ENCODE assay signal across 21 cellular contexts in genomic region chr9:97545507-97545906, GRCh38. TPM values are rescaled to one million over a fixed set of nuclear protein-coding genes. Genes with fewer than 3 reads are reported as not detected.
DNase-seq lines count a peak whose midpoint lies in the region; ATAC-seq, FAIRE-seq and TF ChIP-seq lines count a peak whose summit lies in the region.
"Had no signal": no experiment of that assay in that cellular context is flagged by ENCODE, and none has a peak within 500 bp of the region (broad histone marks: within the 10 kb centered on the region; RNA-seq: fewer than 3 reads in every experiment).

No MANE protein-coding gene starts in this region.

- no peaks in the 10 kb centered on the region for H3K9me3 Mint-ChIP-seq in activated CD4-positive, alpha-beta T cell treated with anti-CD3 and anti-CD28 coated beads, Interleukin-2, amount 10 ng/mL, durations not matched to agents 24 days and 14 days
- H3K9me3 Mint-ChIP-seq: CD8-positive, alpha-beta T cell had no signal

- no peak for TF ChIP-seq POLR2A in H1 (IDR thresholded peaks at IDR 0.05; ENCODE audit: control extremely low read depth in 1 of 2, low read depth in 2 of 2, low read length in 2 of 2)
- TF ChIP-seq POLR2A in gastrocnemius medialis (IDR thresholded peaks at IDR 0.05): no peak

- H3K23me2 ChIP-seq in H1 (ENCODE audit: low read depth, low read length): no peaks in the 10 kb centered on the region

- H2AK5ac ChIP-seq in H1 (ENCODE audit: low read depth, low read length) (no peak overlapping the region), neuronal stem cell (ENCODE audit: low read depth, low read length) (no peak overlapping the region)

- H3K23ac ChIP-seq in H1 (ENCODE audit: insufficient read length) (no peak overlapping the region), neuronal stem cell (ENCODE audit: low read depth, low read length, poor library complexity) (no peak overlapping the region)

- DNase-seq in H1 (ENCODE audit: low read depth in 1 of 2, low spot score in 2 of 2) (no peak), left ventricle myocardium superior (peak; percentile 52), gastrocnemius medialis (peak in 1 of 2 donors; percentile 36), neuronal stem cell (ENCODE audit: low spot score) (no peak)
- no peak for DNase-seq in activated CD4-positive, alpha-beta T cell treated with anti-CD3 and anti-CD28 coated beads, Interleukin-2, amount 10 ng/mL, durations not matched to agents 24 days and 14 days
- DNase-seq: Calu3; CD8-positive, alpha-beta T cell; DMS79; IMR-90; NCI-H1417; NCI-H187; NCI-H2107; NCI-H510A treated with DMSO at 0.1 percent for 48 hours; NCI-H774; PC-3; RPMI8226 had no signal

- TF ChIP-seq EP300 in H1 (IDR thresholded peaks at IDR 0.05; ENCODE audit: borderline replicate concordance in 1 of 2, low read depth in 2 of 2, low read length in 2 of 2): no peak

- H2BK12ac ChIP-seq in H1 (ENCODE audit: low read depth, low read length) (no peak overlapping the region), neuronal stem cell (ENCODE audit: low read length) (no peak overlapping the region)

- H3K27me3 ChIP-seq in OCI-LY3 (ENCODE audit: low read depth, low read length) (peaks cover 4% of the 10 kb centered on the region; the same call in 1 of the 2 replicates), H1 (replicated peaks in 1 of 4; ENCODE audit: control insufficient read depth in 3 of 4, extremely low read depth in 1 of 4, insufficient read depth in 3 of 4, low read length in 3 of 4) (no peaks in the 10 kb centered on the region), gastrocnemius medialis (no peaks in the 10 kb centered on the region), neuronal stem cell (ENCODE audit: control insufficient read depth in 3 of 3, insufficient read depth in 3 of 3, low read depth in 1 of 3, low read length in 3 of 3) (no peaks in the 10 kb centered on the region)
- H3K27me3 ChIP-seq: BLaER1 treated with 17β-estradiol and CSF1 and Interleukin-3, amounts not matched to agents 10 nM and 100 nM had no signal

- CTCF ChIA-PET in H1 (lab: Charles Lee; ENCODE audit: partially characterized antibody): interaction anchor here (0.9 to 1.9 kb wide), 4 partner anchors 11 to 53 kb away, joined by 3 to 6 read pairs (median 4); no protein-coding TSS in a partner anchor

- no peaks in the 10 kb centered on the region for H3K36me3 Mint-ChIP-seq in activated CD4-positive, alpha-beta T cell treated with anti-CD3 and anti-CD28 coated beads, Interleukin-2, amount 10 ng/mL, durations not matched to agents 24 days and 14 days (ENCODE audit: low read depth)
- H3K36me3 Mint-ChIP-seq: CD8-positive, alpha-beta T cell had no signal

- H2BK20ac ChIP-seq in H1 (ENCODE audit: low read length): 0 out of 2 replicates have a peak overlapping the region, but pooled peaks have one; percentile 35

- H3K4ac ChIP-seq in H1 (replicated peaks; ENCODE audit: insufficient read length, low read depth, low read length): no peak overlapping the region
- no peak overlapping the region for H3K4ac ChIP-seq in neuronal stem cell (ENCODE audit: low read length)

- in situ Hi-C loops in gastrocnemius medialis (cut with MboI; ENCODE audit: low sequenced_read_pairs in 4 of 4): no loop called here

- H4K5ac ChIP-seq in H1 (ENCODE audit: insufficient read length, low read depth, low read length): no peak overlapping the region

- H3K27ac ChIP-seq in OCI-LY3 (ENCODE audit: low read length) (no peak overlapping the region), H1 (ENCODE audit: low read depth, low read length) (no peak overlapping the region), gastrocnemius medialis (peak overlapping the region; percentile 36 to 67 (median 62)), neuronal stem cell (replicated peaks; ENCODE audit: low read length) (no peak overlapping the region)
- H3K27ac ChIP-seq: BLaER1 treated with 17β-estradiol and CSF1 and Interleukin-3, amounts not matched to agents 10 nM and 100 nM; HL-60 had no signal

- H2BK5ac ChIP-seq in H1 (ENCODE audit: low read depth, low read length): no peak overlapping the region
- H2BK5ac ChIP-seq in neuronal stem cell (ENCODE audit: low read length): no peak overlapping the region

- WGBS in H1 (ENCODE audit: extremely low coverage in 1 of 2, insufficient coverage in 1 of 2, insufficient read length in 1 of 2, insufficient replicate concordance in 2 of 2, low coverage in 1 of 2, low lambda C conversion rate in 2 of 2, missing lambda C conversion rate in 1 of 2), 2 experiments: 87% methylated on average over 8 of the region's 8 CpGs; no CpG with 5 or more reads in 1 of the 2 experiments
- WGBS in neuronal stem cell (ENCODE audit: extremely low coverage in 2 of 2, insufficient read length in 2 of 2, insufficient replicate concordance in 1 of 2), 2 donors: no CpG with 5 or more reads among the region's 8 CpGs

- no peaks in the 10 kb centered on the region for H3K4me1 Mint-ChIP-seq in activated CD4-positive, alpha-beta T cell treated with anti-CD3 and anti-CD28 coated beads, Interleukin-2, amount 10 ng/mL, durations not matched to agents 24 days and 14 days

- no peaks in the 10 kb centered on the region for H3K79me2 ChIP-seq in OCI-LY3 (ENCODE audit: low read length)
- no peaks in the 10 kb centered on the region for H3K79me2 ChIP-seq in H1 (ENCODE audit: control insufficient read depth in 1 of 2, insufficient read depth in 2 of 2, low read length in 2 of 2)

- H2BK120ac ChIP-seq in H1 (replicated peaks; ENCODE audit: low read depth, low read length): no peak overlapping the region
- H2BK120ac ChIP-seq in neuronal stem cell (ENCODE audit: low read depth, low read length): no peak overlapping the region

- H3K4me3 Mint-ChIP-seq in activated CD4-positive, alpha-beta T cell treated with anti-CD3 and anti-CD28 coated beads, Interleukin-2, amount 10 ng/mL, durations not matched to agents 24 days and 14 days: no peak overlapping the region
- H3K4me3 Mint-ChIP-seq: CD8-positive, alpha-beta T cell had no signal

- H3K79me1 ChIP-seq in H1 (ENCODE audit: low read depth, low read length): no peaks in the 10 kb centered on the region
- no peaks in the 10 kb centered on the region for H3K79me1 ChIP-seq in neuronal stem cell (ENCODE audit: low read depth, low read length)

- H3K4me2 ChIP-seq in OCI-LY3 (ENCODE audit: low read length): no peak overlapping the region
- H3K4me2 ChIP-seq in H1 (ENCODE audit: insufficient read depth in 1 of 2, low read depth in 2 of 2, low read length in 2 of 2): no peak overlapping the region
- H3K4me2 ChIP-seq in neuronal stem cell (ENCODE audit: insufficient read depth, low read length, poor library complexity, severe bottlenecking): no peak overlapping the region
- H3K4me2 ChIP-seq: BLaER1 treated with 17β-estradiol and CSF1 and Interleukin-3, amounts not matched to agents 10 nM and 100 nM had no signal

- no peak overlapping the region for H3K14ac ChIP-seq in H1 (ENCODE audit: insufficient read length)
- H3K14ac ChIP-seq in neuronal stem cell (ENCODE audit: low read length): no peak overlapping the region

- H3K27me3 Mint-ChIP-seq in activated CD4-positive, alpha-beta T cell treated with anti-CD3 and anti-CD28 coated beads, Interleukin-2, amount 10 ng/mL, durations not matched to agents 24 days and 14 days: peaks cover 14% of the 10 kb centered on the region

- no peak overlapping the region for H3K4me3 ChIP-seq in OCI-LY3 (ENCODE audit: low read length)
- H3K4me3 ChIP-seq in H1 (ENCODE audit: extremely low read depth in 1 of 4, insufficient read depth in 2 of 4, low read depth in 3 of 4, low read length in 4 of 4): no peak overlapping the region
- no peak overlapping the region for H3K4me3 ChIP-seq in gastrocnemius medialis
- H3K4me3 ChIP-seq in neuronal stem cell (ENCODE audit: low read length in 2 of 2): no peak overlapping the region
- H3K4me3 ChIP-seq: BLaER1 treated with 17β-estradiol and CSF1 and Interleukin-3, amounts not matched to agents 10 nM and 100 nM had no signal

- no peaks in the 10 kb centered on the region for H4K20me1 ChIP-seq in OCI-LY3 (ENCODE audit: insufficient read depth, low read length)
- H4K20me1 ChIP-seq in H1 (replicated peaks in 1 of 2; ENCODE audit: control insufficient read depth in 1 of 2, insufficient read depth in 2 of 2, low read length in 2 of 2): no peaks in the 10 kb centered on the region
- H4K20me1 ChIP-seq: BLaER1 treated with 17β-estradiol and CSF1 and Interleukin-3, amounts not matched to agents 10 nM and 100 nM had no signal

- no peak for FAIRE-seq in H1 (lab: Jason Lieb, UNC)
- FAIRE-seq: H54 had no signal

- H3K4me1 ChIP-seq in OCI-LY3 (ENCODE audit: low read length) (no peaks in the 10 kb centered on the region), H1 (replicated peaks in 1 of 4; ENCODE audit: control insufficient read depth in 3 of 4, insufficient read depth in 4 of 4, low read length in 3 of 4) (peaks cover 0 to 8% (median 4%) of the 10 kb centered on the region in 4 experiments; a peak in 4 of 7 replicates), gastrocnemius medialis (peaks cover 19 to 24% of the 10 kb centered on the region in 2 donors), neuronal stem cell (ENCODE audit: control insufficient read depth in 2 of 2, insufficient read depth in 1 of 2, low read depth in 1 of 2, low read length in 2 of 2) (no peaks in the 10 kb centered on the region)
- H3K4me1 ChIP-seq: BLaER1 treated with 17β-estradiol and CSF1 and Interleukin-3, amounts not matched to agents 10 nM and 100 nM had no signal

- no peaks in the 10 kb centered on the region for H3K36me3 ChIP-seq in OCI-LY3 (replicated peaks; ENCODE audit: low read depth, low read length)
- H3K36me3 ChIP-seq in H1 (ENCODE audit: control insufficient read depth in 2 of 4, insufficient read depth in 4 of 4, low read length in 3 of 4): no peaks in the 10 kb centered on the region
- H3K36me3 ChIP-seq in gastrocnemius medialis: peaks cover 0 to 27% of the 10 kb centered on the region in 2 donors
- H3K36me3 ChIP-seq in neuronal stem cell (replicated peaks in 1 of 2; ENCODE audit: control insufficient read depth in 2 of 2, insufficient read depth in 2 of 2, low read length in 2 of 2): no peaks in the 10 kb centered on the region
- H3K36me3 ChIP-seq: BLaER1 treated with 17β-estradiol and CSF1 and Interleukin-3, amounts not matched to agents 10 nM and 100 nM had no signal

- POLR2A ChIA-PET in H1 (lab: Charles Lee; ENCODE audit: partially characterized antibody): no interaction called here

- H3K9ac ChIP-seq in OCI-LY3 (ENCODE audit: low read length) (no peak overlapping the region), H1 (replicated peaks in 1 of 4; ENCODE audit: extremely low read depth in 1 of 4, low read depth in 3 of 4, low read length in 3 of 4) (no peak overlapping the region), neuronal stem cell (ENCODE audit: low read depth, low read length, poor library complexity) (no peak overlapping the region)
- H3K9ac ChIP-seq: BLaER1 treated with 17β-estradiol and CSF1 and Interleukin-3, amounts not matched to agents 10 nM and 100 nM had no signal

- no peak for TF ChIP-seq RAD21 in H1 (IDR thresholded peaks at IDR 0.05 in 1 of 2, conservative IDR thresholded peaks at IDR 0.05 in 1 of 2; ENCODE audit: low read depth in 2 of 2, low read length in 2 of 2)

- ATAC-seq in left ventricle myocardium superior: peak; percentile 83
- peak; percentile 29 to 70 for ATAC-seq in gastrocnemius medialis
- no peak for ATAC-seq in HG03457 (IDR thresholded peaks at IDR 0.05; ENCODE audit: unreplicated experiment)
- ATAC-seq: CD8-positive, alpha-beta T cell; PC-3 had no signal

- no peak for TF ChIP-seq CTCF in OCI-LY3 (IDR thresholded peaks at IDR 0.05; ENCODE audit: low read depth, low read length)
- no peak for TF ChIP-seq CTCF in H1 (IDR thresholded peaks at IDR 0.05; ENCODE audit: control extremely low read depth in 1 of 3, insufficient read depth in 1 of 3, low read depth in 1 of 3, low read length in 3 of 3)
- no peak for TF ChIP-seq CTCF in gastrocnemius medialis (IDR thresholded peaks at IDR 0.05 in 4 of 5, conservative IDR thresholded peaks at IDR 0.05 in 1 of 5)

- intact Hi-C loops in left ventricle myocardium superior (cut with micrococcal nuclease): no loop called here
- intact Hi-C loops in gastrocnemius medialis (cut with DNase I; ENCODE audit: low total_unique reads): no loop called here
- intact Hi-C loops in activated CD4-positive, alpha-beta T cell treated with anti-CD3 and anti-CD28 coated beads, Interleukin-2, amount 10 ng/mL, durations not matched to agents 24 days and 14 days (cut with micrococcal nuclease): no loop called here

- no peak overlapping the region for H3K56ac ChIP-seq in H1 (replicated peaks; ENCODE audit: insufficient read length, low read depth, low read length)

- H4K8ac ChIP-seq in H1 (ENCODE audit: extremely low read depth, insufficient read depth, low read length) (no peak overlapping the region), neuronal stem cell (ENCODE audit: low read depth, low read length) (no peak overlapping the region)

- H3K9me3 ChIP-seq in OCI-LY3 (ENCODE audit: insufficient read depth, low read length) (no peaks in the 10 kb centered on the region), H1 (ENCODE audit: insufficient read depth in 2 of 2, low read depth in 1 of 2, low read length in 1 of 2) (no peaks in the 10 kb centered on the region), gastrocnemius medialis (no peaks in the 10 kb centered on the region), neuronal stem cell (replicated peaks in 1 of 2; ENCODE audit: control insufficient read depth in 2 of 2, insufficient read depth in 1 of 2, low read depth in 1 of 2, low read length in 2 of 2) (no peaks in the 10 kb centered on the region)
- H3K9me3 ChIP-seq: BLaER1 treated with 17β-estradiol and CSF1 and Interleukin-3, amounts not matched to agents 10 nM and 100 nM had no signal

- H2BK15ac ChIP-seq in H1 (ENCODE audit: low read length) (no peak overlapping the region), neuronal stem cell (ENCODE audit: low read length) (no peak overlapping the region)

- H3K27ac Mint-ChIP-seq in activated CD4-positive, alpha-beta T cell treated with anti-CD3 and anti-CD28 coated beads, Interleukin-2, amount 10 ng/mL, durations not matched to agents 24 days and 14 days: no peak overlapping the region
- H3K27ac Mint-ChIP-seq: CD8-positive, alpha-beta T cell had no signal

- 0 out of 2 replicates have a peak overlapping the region, but pooled peaks have one; percentile 3 for H2AFZ ChIP-seq in OCI-LY3 (ENCODE audit: low read depth, low read length)
- H2AFZ ChIP-seq in H1 (ENCODE audit: low read length): no peak overlapping the region
- H2AFZ ChIP-seq in neuronal stem cell (ENCODE audit: low read length): no peak overlapping the region

- H4K91ac ChIP-seq in H1 (replicated peaks; ENCODE audit: insufficient read length, low read length): no peak overlapping the region
- no peak overlapping the region for H4K91ac ChIP-seq in neuronal stem cell (ENCODE audit: low read depth, low read length, poor library complexity)

- peak overlapping the region; percentile 52; the same call in 1 of the 2 replicates for H3K18ac ChIP-seq in H1 (ENCODE audit: extremely low read depth, low read length)
- H3K18ac ChIP-seq in neuronal stem cell (ENCODE audit: low read length): no peak overlapping the region

RNA-seq across cellular contexts. Expression of gene TMOD1, which starts 44.0 kb away (rescaled TPM):
- total RNA-seq in H1 (2021; fragmentation: NEBNext Ultra II Directional; extraction: Animal tissue kit (Norgen Biotek cat#: 25700)): 0.88 and 1.1 TPM in 2 replicates
- 0.17 and 0.27 TPM in 2 replicates for polyA plus RNA-seq in H1 (2011; rRNA removed)
- polyA plus RNA-seq in H1 (2011; cell fraction: cytosol; rRNA removed): 0.50 TPM
- polyA plus RNA-seq in H1 (2011; cell fraction: nucleus; rRNA removed): 0.43 TPM
- polyA plus RNA-seq in H1 (2012, experiment 1 of 2): 0.89 to 1.5 TPM (median 0.97 TPM) in 4 replicates
- 0.46 TPM for polyA plus RNA-seq in H1 (2012, experiment 2 of 2)
- polyA plus RNA-seq in H1 (2013, experiment 1 of 2): 0.49 TPM
- polyA plus RNA-seq in H1 (2013, experiment 2 of 2): 0.37 TPM
- 0.17 and 0.25 TPM in 2 replicates for polyA minus RNA-seq in H1 (2011; rRNA and poly(A)+ RNA removed)
- not detected for polyA minus RNA-seq in H1 (2011; cell fraction: cytosol; rRNA and poly(A)+ RNA removed)
- 0.70 TPM for polyA minus RNA-seq in H1 (2011; cell fraction: nucleus; rRNA and poly(A)+ RNA removed)
- 205 TPM for total RNA-seq in left ventricle myocardium superior
- total RNA-seq in gastrocnemius medialis: 100 to 1,000 TPM in 3 of 4 donors, 10 to 100 TPM in 1; 82.3 to 202 (median 175) TPM
- total RNA-seq in activated CD4-positive, alpha-beta T cell treated with anti-CD3 and anti-CD28 coated beads, Interleukin-2, amount 10 ng/mL, durations not matched to agents 24 days and 14 days: 0.71 and 0.91 TPM in 2 replicates
- polyA plus RNA-seq in neuronal stem cell (2013, experiment 1 of 2): 0.15 TPM
- 0.21 TPM for polyA plus RNA-seq in neuronal stem cell (2013, experiment 2 of 2)
- total RNA-seq: PC-3 had no signal

Comparison
In these comparisons a context has a peak if more than half of its experiments do, and no peak if none do; other contexts are left out.
1. H3K27ac ChIP-seq: peak in gastrocnemius medialis (4 of 4); none in OCI-LY3 (single experiment), H1 (single experiment) and neuronal stem cell (single experiment).
2. RNA of gene TMOD1, which starts 44.0 kb away (total RNA-seq): 205 TPM in left ventricle myocardium superior (single experiment) and 82.3 to 202 TPM in gastrocnemius medialis; 0.71 to 0.91 TPM in activated CD4-positive, alpha-beta T cell treated with anti-CD3 and anti-CD28 coated beads, Interleukin-2, amount 10 ng/mL, durations not matched to agents 24 days and 14 days and 0.88 to 1.1 TPM in H1; every median in the first group is over 10 times any median in the second.